Comparison of ENCODE assay signal across 8 cellular contexts in the genomic region with DNA sequence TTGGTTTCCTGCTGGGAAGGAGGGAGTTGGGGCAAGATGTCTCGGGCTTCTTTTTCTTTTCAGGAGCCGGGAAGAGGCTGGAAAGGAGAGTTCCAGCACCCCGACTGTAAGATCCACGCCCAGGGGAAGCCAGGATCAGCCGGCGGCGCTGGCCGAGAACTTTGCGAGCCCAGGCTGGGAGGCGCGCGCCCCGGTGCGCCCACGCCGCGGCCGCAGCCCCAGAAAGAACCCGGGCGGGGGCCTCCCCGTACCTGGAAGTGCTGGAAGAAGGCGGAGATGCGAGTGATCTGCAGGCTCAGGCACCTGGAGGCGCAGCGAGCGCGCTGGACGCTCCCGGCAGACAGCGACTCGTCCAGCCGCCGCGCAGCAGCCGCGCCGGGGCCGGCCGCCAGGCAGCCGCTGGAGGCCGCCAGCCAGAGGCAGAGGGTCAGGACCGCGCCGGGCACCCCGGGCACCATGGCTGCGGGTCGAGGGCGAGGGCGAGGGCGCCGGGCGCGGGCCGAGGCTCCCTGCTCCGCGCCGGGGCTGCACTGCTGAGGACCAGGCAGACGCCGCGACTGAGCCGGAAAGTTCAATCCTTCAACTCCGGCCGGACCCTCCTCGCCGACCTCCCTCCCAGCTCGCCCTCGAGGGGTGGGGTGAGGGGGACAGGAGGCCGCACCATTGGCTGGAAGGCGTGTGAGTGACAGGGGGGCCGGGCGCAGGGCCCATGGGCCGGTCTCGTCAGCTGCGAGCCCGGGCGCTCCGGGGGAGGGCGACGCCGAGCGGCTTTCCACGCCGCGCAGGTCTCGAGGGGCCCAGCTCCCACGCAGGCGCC. TPM values are rescaled to one million over a fixed set of nuclear protein-coding genes. Genes with fewer than 3 reads are reported as not detected.
DNase-seq lines count a peak whose midpoint lies in the region; ATAC-seq, FAIRE-seq and TF ChIP-seq lines count a peak whose summit lies in the region.

A gene with protein sequence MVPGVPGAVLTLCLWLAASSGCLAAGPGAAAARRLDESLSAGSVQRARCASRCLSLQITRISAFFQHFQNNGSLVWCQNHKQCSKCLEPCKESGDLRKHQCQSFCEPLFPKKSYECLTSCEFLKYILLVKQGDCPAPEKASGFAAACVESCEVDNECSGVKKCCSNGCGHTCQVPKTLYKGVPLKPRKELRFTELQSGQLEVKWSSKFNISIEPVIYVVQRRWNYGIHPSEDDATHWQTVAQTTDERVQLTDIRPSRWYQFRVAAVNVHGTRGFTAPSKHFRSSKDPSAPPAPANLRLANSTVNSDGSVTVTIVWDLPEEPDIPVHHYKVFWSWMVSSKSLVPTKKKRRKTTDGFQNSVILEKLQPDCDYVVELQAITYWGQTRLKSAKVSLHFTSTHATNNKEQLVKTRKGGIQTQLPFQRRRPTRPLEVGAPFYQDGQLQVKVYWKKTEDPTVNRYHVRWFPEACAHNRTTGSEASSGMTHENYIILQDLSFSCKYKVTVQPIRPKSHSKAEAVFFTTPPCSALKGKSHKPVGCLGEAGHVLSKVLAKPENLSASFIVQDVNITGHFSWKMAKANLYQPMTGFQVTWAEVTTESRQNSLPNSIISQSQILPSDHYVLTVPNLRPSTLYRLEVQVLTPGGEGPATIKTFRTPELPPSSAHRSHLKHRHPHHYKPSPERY (minus strand): TSS at position 559 of the 817 bp plus-strand sequence. CDS start 101 bp downstream, at position 458.

- intact Hi-C loops in activated CD4-positive, alpha-beta T cell treated with anti-CD3 and anti-CD28 coated beads for 36 hours (cut with DNase I, micrococcal nuclease) = no loop called here
- intact Hi-C loops in GM12878 (cut with micrococcal nuclease; ENCODE audit: unreplicated experiment) = no loop called here

- WGBS in GM12878 (ENCODE audit: insufficient coverage, insufficient replicate concordance, low lambda C conversion rate, missing lambda C conversion rate) = 17% methylated on average over 64 of the region's 87 CpGs

- no peaks in the 10 kb centered on the region for H3K36me3 Mint-ChIP-seq in activated CD4-positive, alpha-beta T cell treated with anti-CD3 and anti-CD28 coated beads for 36 hours (ENCODE audit: low read depth)

- no peaks in the 10 kb centered on the region for H3K79me2 ChIP-seq in GM12878 (ENCODE audit: control insufficient read depth, insufficient read depth, low read length)

- H3K36me3 ChIP-seq in GM12878 (ENCODE audit: control insufficient read depth in 2 of 2, insufficient read depth in 2 of 2, low read length in 1 of 2) = no peaks in the 10 kb centered on the region

- TF ChIP-seq CTCF in GM12878 (IDR thresholded peaks at IDR 0.05 in 2 of 3, conservative IDR thresholded peaks at IDR 0.05 in 1 of 3; ENCODE audit: control insufficient read depth in 2 of 3, extremely low read depth in 1 of 3, insufficient read depth in 1 of 3, low read depth in 3 of 3, low read length in 3 of 3) (no peak), GM10266 (IDR thresholded peaks at IDR 0.05; ENCODE audit: control insufficient read depth, insufficient read depth, low read depth, missing control alignments) (no peak)

- ATAC-seq in activated CD4-positive, alpha-beta T cell treated with anti-CD3 and anti-CD28 coated beads for 36 hours = no peak
- peak; percentile 51; the same call in 2 of the 3 replicates for ATAC-seq in GM12878
- ATAC-seq in stimulated activated naive CD8-positive, alpha-beta T cell treated with anti-CD3 and anti-CD28 coated beads, Interleukin-15, amount 100 ng/mL, for 72 hours = peak; percentile 33
- no peak for ATAC-seq in GM19023 (IDR thresholded peaks at IDR 0.05; ENCODE audit: unreplicated experiment)

- H3K4me2 ChIP-seq in GM12878 (ENCODE audit: control insufficient read depth, insufficient read depth) = no peak within 1 kb of the TSS

- no peak within 1 kb of the TSS for H3K9ac ChIP-seq in GM12878 (ENCODE audit: control insufficient read depth, insufficient read depth, low read length)

- RAD21 ChIA-PET in GM12878 (lab: Charles Lee; ENCODE audit: unreplicated experiment) = no interaction called here

- in situ Hi-C loops in GM12878 (cut with MboI) = no loop called here

- H3K4me1 ChIP-seq in GM12878 (ENCODE audit: control insufficient read depth, insufficient read depth, low read length) = no peaks in the 10 kb centered on the region

- peaks cover 3 to 4% of the 10 kb centered on the region in 2 experiments for H3K27me3 ChIP-seq in GM12878 (replicated peaks in 1 of 2; ENCODE audit: control insufficient read depth in 2 of 2, insufficient read depth in 2 of 2, low read length in 1 of 2)

- H3K27ac ChIP-seq in GM12878 (ENCODE audit: control insufficient read depth, insufficient read depth) = no peak within 1 kb of the TSS

- no peak within 1 kb of the TSS for H3K4me3 ChIP-seq in GM12878

- no peak within 1 kb of the TSS for H3K4me3 Mint-ChIP-seq in activated CD4-positive, alpha-beta T cell treated with anti-CD3 and anti-CD28 coated beads for 36 hours
- H3K4me3 Mint-ChIP-seq in stimulated activated naive CD8-positive, alpha-beta T cell treated with anti-CD3 and anti-CD28 coated beads, Interleukin-15, amount 100 ng/mL, for 72 hours = peak within 1 kb of the TSS in 1 of 2 donors; percentile 41

- no peak for TF ChIP-seq RAD21 in GM12878 (IDR thresholded peaks at IDR 0.05; ENCODE audit: insufficient read depth, low read depth, low read length)

- no peak for TF ChIP-seq POLR2A in GM12878 (IDR thresholded peaks at IDR 0.05; ENCODE audit: low read depth, low read length)
- no peak for TF ChIP-seq POLR2A in GM12892 (IDR thresholded peaks at IDR 0.05; ENCODE audit: low read depth, low read length)

- no peak within 1 kb of the TSS for H3K27ac Mint-ChIP-seq in activated CD4-positive, alpha-beta T cell treated with anti-CD3 and anti-CD28 coated beads for 36 hours
- H3K27ac Mint-ChIP-seq in stimulated activated naive CD8-positive, alpha-beta T cell treated with anti-CD3 and anti-CD28 coated beads, Interleukin-15, amount 100 ng/mL, for 72 hours = no peak within 1 kb of the TSS

- FAIRE-seq in GM12878 (lab: Jason Lieb, UNC) (no peak), GM12892 (lab: Jason Lieb, UNC) (no peak)

- no peaks in the 10 kb centered on the region for H3K9me3 Mint-ChIP-seq in activated CD4-positive, alpha-beta T cell treated with anti-CD3 and anti-CD28 coated beads for 36 hours (ENCODE audit: low read depth)
- H3K9me3 Mint-ChIP-seq in stimulated activated naive CD8-positive, alpha-beta T cell treated with anti-CD3 and anti-CD28 coated beads, Interleukin-15, amount 100 ng/mL, for 72 hours = no peaks in the 10 kb centered on the region

- H2AFZ ChIP-seq in GM12878 (ENCODE audit: control insufficient read depth, low read depth, low read length) = no peak within 1 kb of the TSS

- TF ChIP-seq EP300 in GM12878 (IDR thresholded peaks at IDR 0.05; ENCODE audit: borderline replicate concordance in 1 of 2, control insufficient read depth in 1 of 2, low read depth in 2 of 2, low read length in 2 of 2) = no peak

- SMC1A ChIA-PET in GM12878 (lab: Charles Lee; ENCODE audit: uncharacterized antibody, unreplicated experiment) = no interaction called here

- CTCF ChIA-PET in activated CD4-positive, alpha-beta T cell treated with anti-CD3 and anti-CD28 coated beads for 36 hours (lab: Charles Lee) = no interaction called here
- CTCF ChIA-PET in GM12878 (lab: Yijun Ruan, JAX) = no interaction called here

- H3K27me3 Mint-ChIP-seq in activated CD4-positive, alpha-beta T cell treated with anti-CD3 and anti-CD28 coated beads for 36 hours = peaks cover 24% of the 10 kb centered on the region
- peaks cover 39% of the 10 kb centered on the region for H3K27me3 Mint-ChIP-seq in stimulated activated naive CD8-positive, alpha-beta T cell treated with anti-CD3 and anti-CD28 coated beads, Interleukin-15, amount 100 ng/mL, for 72 hours

- no peaks in the 10 kb centered on the region for H3K4me1 Mint-ChIP-seq in activated CD4-positive, alpha-beta T cell treated with anti-CD3 and anti-CD28 coated beads for 36 hours
- no peaks in the 10 kb centered on the region for H3K4me1 Mint-ChIP-seq in stimulated activated naive CD8-positive, alpha-beta T cell treated with anti-CD3 and anti-CD28 coated beads, Interleukin-15, amount 100 ng/mL, for 72 hours

- peak; percentile 6 for DNase-seq in activated CD4-positive, alpha-beta T cell treated with anti-CD3 and anti-CD28 coated beads for 36 hours
- DNase-seq in activated CD4-positive, alpha-beta T cell treated with anti-CD3 and anti-CD28 coated beads, Interleukin-2, amount 50 U/mL, for 1 hour = no peak
- no peak for DNase-seq in GM12878 (ENCODE audit: low read depth, low spot score)
- DNase-seq in islet precursor cell = peak; percentile 88
- no peak for DNase-seq in stimulated activated naive CD8-positive, alpha-beta T cell treated with anti-CD3 and anti-CD28 coated beads, Interleukin-15, amount 100 ng/mL, for 72 hours
- DNase-seq in GM10266 (ENCODE audit: extremely low spot score) = no peak
- DNase-seq in GM12892 (ENCODE audit: insufficient read length) = no peak

- POLR2A ChIA-PET in activated CD4-positive, alpha-beta T cell treated with anti-CD3 and anti-CD28 coated beads for 36 hours (lab: Charles Lee) = no interaction called here
- POLR2A ChIA-PET in GM12878 (lab: Charles Lee) = no interaction called here

- no TSS peak for BruUV-seq in GM12878 (replicated peaks; lab: Mats Ljungman, UMichigan)

- no peaks in the 10 kb centered on the region for H4K20me1 ChIP-seq in GM12878 (ENCODE audit: control insufficient read depth, insufficient read depth)

- no peaks in the 10 kb centered on the region for H3K9me3 ChIP-seq in GM12878 (replicated peaks; ENCODE audit: control insufficient read depth, insufficient read depth, low read length)

TF ChIP-seq in GM12878, 131 proteins besides CTCF, POLR2A, EP300 and RAD21 (continues in another document):
- TF ChIP-seq EZH2 (IDR thresholded peaks at IDR 0.05; ENCODE audit: borderline replicate concordance, control insufficient read depth, low read depth, low read length) = no peak

RNA-seq across cellular contexts. Expression of the gene that starts here (rescaled TPM):
- not detected for total RNA-seq in activated CD4-positive, alpha-beta T cell treated with anti-CD3 and anti-CD28 coated beads for 36 hours
- 1.0 and 1.5 TPM in 2 replicates for total RNA-seq in GM12878 (2013; cell fraction: nucleolus; rRNA removed)
- total RNA-seq in GM12878 (2014; rRNA removed) = not detected in 2 replicates
- not detected in 2 replicates for total RNA-seq in GM12878 (2014; rRNA removed; fragmentation: Illumina TruSeq; extraction: Trizol)
- 0.05 and 0.08 TPM in 2 replicates for total RNA-seq in GM12878 (2021)
- not detected for polyA plus RNA-seq in GM12878 (2011; ENCODE audit: low read depth)
- 4.0 and 5.3 TPM in 2 replicates for polyA plus RNA-seq in GM12878 (2011; rRNA removed)
- polyA plus RNA-seq in GM12878 (2011; cell fraction: cytosol; rRNA removed) = 2.4 and 2.6 TPM in 2 replicates
- polyA plus RNA-seq in GM12878 (2011; cell fraction: nucleus; rRNA removed) = 3.9 and 6.6 TPM in 2 replicates
- polyA plus RNA-seq in GM12878 (2012) = not detected in 2 replicates
- polyA plus RNA-seq in GM12878 (2014; fragmentation: Illumina TruSeq; extraction: Trizol) = 0.01 and 0.02 TPM in 2 replicates
- polyA plus RNA-seq in GM12878 (2014; fragmentation: Nextera tagmentation; extraction: Ambion mirVana) = under 1 TPM in 1 of 2 experiments, not detected in 1; under 0.01 TPM
- polyA plus RNA-seq in GM12878 (2014; rRNA removed) = 0.01 and 0.03 TPM in 2 replicates
- under 1 TPM; 0.03 to 0.11 TPM for polyA plus RNA-seq in GM12878 (2016; fragmentation: Nextera tagmentation; extraction: Ambion mirVana)
- 9.3 and 11.2 TPM in 2 replicates for polyA minus RNA-seq in GM12878 (2011; rRNA and poly(A)+ RNA removed)
- polyA minus RNA-seq in GM12878 (2011; cell fraction: cytosol; rRNA and poly(A)+ RNA removed) = 2.3 and 5.0 TPM in 2 replicates
- 4.3 and 5.8 TPM in 2 replicates for polyA minus RNA-seq in GM12878 (2011; cell fraction: nucleus; rRNA and poly(A)+ RNA removed)
- not detected for polyA plus RNA-seq in GM12892 (2012; ENCODE audit: missing spikeins)

Comparison
In these comparisons a context has a peak if more than half of its experiments do, and no peak if none do; other contexts are left out.
1. Peak in DNase-seq in activated CD4-positive, alpha-beta T cell treated with anti-CD3 and anti-CD28 coated beads for 36 hours; RNA of the gene not detected or under 1 TPM.
2. ATAC-seq: peak in GM12878 (single experiment) and stimulated activated naive CD8-positive, alpha-beta T cell treated with anti-CD3 and anti-CD28 coated beads, Interleukin-15, amount 100 ng/mL, for 72 hours (single experiment); none in activated CD4-positive, alpha-beta T cell treated with anti-CD3 and anti-CD28 coated beads for 36 hours (single experiment) and GM19023 (single experiment).